In the genomic region with DNA sequence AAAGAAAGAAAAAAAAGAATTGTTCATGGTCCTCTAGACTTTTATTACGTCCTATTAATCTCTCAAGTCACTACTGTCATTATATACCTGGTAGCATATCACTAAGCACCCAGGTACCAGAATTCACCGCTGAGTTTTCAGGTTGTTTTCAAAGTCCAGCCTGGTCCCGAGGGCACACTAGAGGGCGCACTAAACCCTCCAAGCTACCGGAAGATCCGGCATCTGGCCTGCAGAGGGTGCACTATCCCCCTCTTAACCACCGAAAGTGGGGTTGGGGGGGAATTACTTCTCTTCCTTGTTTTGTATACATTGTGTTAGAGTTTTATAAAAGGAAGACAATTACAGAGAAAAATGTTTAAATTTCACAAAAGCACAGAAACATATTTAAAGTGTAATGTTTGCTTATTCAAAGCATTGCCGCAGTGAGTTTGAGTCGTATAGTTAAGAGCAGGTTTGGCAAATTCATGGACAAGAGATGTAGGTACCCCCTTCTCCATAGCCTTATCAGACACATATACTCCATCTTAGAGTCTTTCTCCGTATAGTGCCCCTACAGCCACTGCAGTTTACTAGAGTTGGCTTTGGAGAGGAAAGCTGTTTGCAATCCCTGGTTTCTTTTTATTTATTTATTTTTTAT, we compare ENCODE assay signal across 8 cellular contexts. TPM values are rescaled to one million over a fixed set of nuclear protein-coding genes. Genes with fewer than 3 reads are reported as not detected.
DNase-seq lines count a peak whose midpoint lies in the region; ATAC-seq lines count a peak whose summit lies in the region.

No MANE protein-coding gene starts in this region.

- no peak overlapping the region for H3K27ac ChIP-seq in mesendoderm (ENCODE audit: low read depth, low read length)

- POLR2A ChIA-PET in activated CD4-positive, alpha-beta T cell treated with anti-CD3 and anti-CD28 coated beads, Interleukin-2, amount 10 ng/mL, durations not matched to agents 7 days and 5 days (lab: Charles Lee), result interaction anchor here (0.7 kb wide), 1 partner anchor 46 kb away, joined by 3 read pairs; no protein-coding TSS in a partner anchor

- no peak overlapping the region for H3K4me2 ChIP-seq in mesendoderm (ENCODE audit: low read length)

- H3K4me1 ChIP-seq in mesendoderm (ENCODE audit: control insufficient read depth, low read depth, low read length), result no peaks in the 10 kb centered on the region

- ATAC-seq in GM19351 (IDR thresholded peaks at IDR 0.05; ENCODE audit: unreplicated experiment) (peak; percentile 95), HG03378 (IDR thresholded peaks at IDR 0.05; ENCODE audit: unreplicated experiment) (peak; percentile 92)

- no peak overlapping the region for H4K8ac ChIP-seq in mesendoderm (ENCODE audit: low read depth, low read length)

- H2BK5ac ChIP-seq in mesendoderm (ENCODE audit: low read length), result no peak overlapping the region

- no peak overlapping the region for H4K5ac ChIP-seq in mesendoderm (ENCODE audit: low read length)

- no peak overlapping the region for H3K23ac ChIP-seq in mesendoderm (ENCODE audit: low read length)

- H3K9ac ChIP-seq in mesendoderm (ENCODE audit: low read length), result no peak overlapping the region

- DNase-seq in COLO668 (lab: John Stamatoyannopoulos, UW; ENCODE audit: unreplicated experiment) (peak; percentile 80), NCI-H460 (ENCODE audit: extremely low read depth, low read depth) (peak; percentile 80), dermis microvascular lymphatic vessel endothelial cell (ENCODE audit: low read depth in 2 of 2) (peak; percentile 37 to 73), mesendoderm (peak; percentile 81)
- peak; percentile 82 for DNase-seq in activated CD4-positive, alpha-beta T cell treated with anti-CD3 and anti-CD28 coated beads, Interleukin-2, amount 10 ng/mL, durations not matched to agents 7 days and 5 days
- peak; percentile 49 to 66 for DNase-seq in stimulated activated CD8-positive, alpha-beta memory T cell treated with anti-CD3 and anti-CD28 coated beads, Interleukin-2, amount 100 ng/mL, for 48 hours (ENCODE audit: low read depth in 2 of 2)

- H3K36me3 Mint-ChIP-seq in activated CD4-positive, alpha-beta T cell treated with anti-CD3 and anti-CD28 coated beads, Interleukin-2, amount 10 ng/mL, durations not matched to agents 7 days and 5 days (ENCODE audit: low read depth), result no peaks in the 10 kb centered on the region

- H3K56ac ChIP-seq in mesendoderm (ENCODE audit: low read length), result no peak overlapping the region

- no peak overlapping the region for H2BK15ac ChIP-seq in mesendoderm (replicated peaks; ENCODE audit: low read depth)

- H3K79me1 ChIP-seq in mesendoderm (ENCODE audit: low read length), result no peaks in the 10 kb centered on the region

- no peaks in the 10 kb centered on the region for H3K79me2 ChIP-seq in mesendoderm (ENCODE audit: control insufficient read depth, insufficient read depth, low read length)

- H2AK5ac ChIP-seq in mesendoderm (ENCODE audit: low read length), result no peak overlapping the region

- no peak overlapping the region for H3K4me3 Mint-ChIP-seq in activated CD4-positive, alpha-beta T cell treated with anti-CD3 and anti-CD28 coated beads, Interleukin-2, amount 10 ng/mL, durations not matched to agents 7 days and 5 days

- CTCF ChIA-PET in activated CD4-positive, alpha-beta T cell treated with anti-CD3 and anti-CD28 coated beads, Interleukin-2, amount 10 ng/mL, durations not matched to agents 7 days and 5 days (lab: Charles Lee), result interaction anchor here (0.6 to 3.0 kb wide), 17 partner anchors 9 to 373 kb away, joined by 3 to 20 read pairs (median 4); no protein-coding TSS in a partner anchor

- H3K27ac Mint-ChIP-seq in activated CD4-positive, alpha-beta T cell treated with anti-CD3 and anti-CD28 coated beads, Interleukin-2, amount 10 ng/mL, durations not matched to agents 7 days and 5 days, result no peak overlapping the region

- H3K9me3 Mint-ChIP-seq in activated CD4-positive, alpha-beta T cell treated with anti-CD3 and anti-CD28 coated beads, Interleukin-2, amount 10 ng/mL, durations not matched to agents 7 days and 5 days, result no peaks in the 10 kb centered on the region

- H3K4me3 ChIP-seq in mesendoderm (ENCODE audit: low read length), result no peak overlapping the region

- no peak overlapping the region for H3K18ac ChIP-seq in mesendoderm (ENCODE audit: low read length)

- H3K4me1 Mint-ChIP-seq in activated CD4-positive, alpha-beta T cell treated with anti-CD3 and anti-CD28 coated beads, Interleukin-2, amount 10 ng/mL, durations not matched to agents 7 days and 5 days, result peaks cover 11% of the 10 kb centered on the region

- no peaks in the 10 kb centered on the region for H3K27me3 ChIP-seq in mesendoderm (ENCODE audit: insufficient read depth, low read length, poor library complexity)

- H3K4ac ChIP-seq in mesendoderm (ENCODE audit: low read depth, low read length), result no peak overlapping the region

- no CpG with 5 or more reads among the region's 10 CpGs for WGBS in mesendoderm (ENCODE audit: extremely low coverage, insufficient coverage, low lambda C conversion rate)

- H3K36me3 ChIP-seq in mesendoderm (ENCODE audit: control insufficient read depth, insufficient read depth, low read length), result no peaks in the 10 kb centered on the region

- peaks cover 8% of the 10 kb centered on the region for H3K27me3 Mint-ChIP-seq in activated CD4-positive, alpha-beta T cell treated with anti-CD3 and anti-CD28 coated beads, Interleukin-2, amount 10 ng/mL, durations not matched to agents 7 days and 5 days

- no peak overlapping the region for H2BK120ac ChIP-seq in mesendoderm (ENCODE audit: low read depth, low read length)

RNA-seq across cellular contexts. Expression of gene MOGAT1, which starts 19.2 kb away (rescaled TPM):
- not detected in 2 replicates for total RNA-seq in NCI-H460 (2014; rRNA removed; shearing (Covaris generic))
- polyA plus RNA-seq in NCI-H460 (2014; cell fraction: nucleus; rRNA removed), result not detected in 2 replicates
- not detected for total RNA-seq in activated CD4-positive, alpha-beta T cell treated with anti-CD3 and anti-CD28 coated beads, Interleukin-2, amount 10 ng/mL, durations not matched to agents 7 days and 5 days
- not detected in 2 replicates for total RNA-seq in dermis microvascular lymphatic vessel endothelial cell
- polyA plus RNA-seq in mesendoderm (2013, experiment 1 of 2), result 0.07 TPM
- not detected for polyA plus RNA-seq in mesendoderm (2013, experiment 2 of 2)

RNA-seq across cellular contexts. Expression of gene FARSB, which starts 34.8 kb away (rescaled TPM):
- total RNA-seq in NCI-H460 (2014; rRNA removed; shearing (Covaris generic)), result 101 and 103 TPM in 2 replicates
- polyA plus RNA-seq in NCI-H460 (2014; cell fraction: nucleus; rRNA removed), result 35.4 and 36.3 TPM in 2 replicates
- 10 to 100 TPM; 21.6 to 26.0 TPM for total RNA-seq in activated CD4-positive, alpha-beta T cell treated with anti-CD3 and anti-CD28 coated beads, Interleukin-2, amount 10 ng/mL, durations not matched to agents 7 days and 5 days
- total RNA-seq in dermis microvascular lymphatic vessel endothelial cell, result 8.2 and 9.6 TPM in 2 replicates
- 57.8 TPM for polyA plus RNA-seq in mesendoderm (2013, experiment 1 of 2)
- polyA plus RNA-seq in mesendoderm (2013, experiment 2 of 2), result 58.3 TPM
